Comparison of ENCODE assay signal across 13 cellular contexts in the genomic region with DNA sequence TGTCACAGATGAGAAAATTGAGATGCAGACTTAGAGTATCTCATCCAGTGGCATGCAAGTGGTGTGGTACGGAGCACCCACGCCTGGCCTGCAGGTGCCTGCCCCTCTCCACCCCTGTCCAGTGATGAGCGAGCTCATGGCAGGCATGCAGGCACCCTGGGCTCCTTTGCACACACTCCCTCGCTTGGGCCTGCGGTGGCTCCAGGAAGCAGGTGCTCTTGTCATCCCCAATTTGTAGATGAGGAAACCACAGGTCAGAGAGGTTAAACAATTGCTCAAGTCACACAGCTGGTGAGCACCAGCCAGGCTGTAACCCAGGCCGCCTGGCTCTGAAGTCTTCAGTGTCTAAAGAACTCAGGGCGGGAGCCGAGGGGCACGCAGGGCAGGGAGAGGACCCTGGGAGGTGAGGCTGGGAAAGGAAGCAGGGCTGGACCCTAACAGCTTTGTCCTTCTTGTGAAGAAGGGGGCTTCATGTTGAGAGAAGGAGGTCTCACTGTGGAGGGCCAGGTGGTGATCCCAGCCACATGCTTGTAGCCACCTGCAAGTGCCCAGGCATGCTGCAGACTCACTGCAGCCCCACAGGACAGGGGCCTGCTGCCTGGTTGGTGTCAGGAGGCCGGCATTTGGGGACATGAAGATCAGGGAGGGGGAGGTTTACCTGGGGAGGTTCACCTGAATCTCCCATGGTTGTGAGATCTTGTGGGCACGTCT.
"Had no signal": no experiment of that assay in that cellular context is flagged by ENCODE, and none has a peak within 500 bp of the region (broad histone marks: within the 10 kb centered on the region; RNA-seq: fewer than 3 reads in every experiment).

No MANE protein-coding gene starts in this region.

- H3K4me3 ChIP-seq: testis had no signal

- H3K27ac ChIP-seq: testis, WERI-Rb-1 had no signal

- H3K9me3 ChIP-seq: testis had no signal

- H3K27me3 ChIP-seq: testis had no signal

- H3K36me3 ChIP-seq: WERI-Rb-1 had no signal

- H3K4me1 ChIP-seq: testis had no signal

- ATAC-seq: esophagus mucosa; naive thymus-derived CD4-positive, alpha-beta T cell; sciatic nerve; stimulated activated memory B cell treated with anti-CD40 and anti-IgM and Interleukin-4, amounts not matched to agents 10 μg/mL and 1 μg/mL and 100 μg/mL, for 72 hours had no signal

- DNase-seq: activated CD4-positive, alpha-beta T cell treated with anti-CD3 and anti-CD28 coated beads for 1 hour; activated gamma-delta T cell; amniotic stem cell; effector CD8-positive, alpha-beta T cell; immature natural killer cell; mesenchymal stem cell; naive thymus-derived CD4-positive, alpha-beta T cell; stimulated activated CD4-positive, alpha-beta T cell treated with anti-CD3 and anti-CD28 coated beads, Interleukin-4, amount 100 ng/mL, for 4 hours; testis; WERI-Rb-1 had no signal
